In genomic region chr2:229245013-229245412, GRCh38 we compare ENCODE assay signal across 11 cellular contexts. TPM values are rescaled to one million over a fixed set of nuclear protein-coding genes. Genes with fewer than 3 reads are reported as not detected.
"Had no signal": no experiment of that assay in that cellular context is flagged by ENCODE, and none has a peak within 500 bp of the region (broad histone marks: within the 10 kb centered on the region; RNA-seq: fewer than 3 reads in every experiment).

No MANE protein-coding gene starts in this region.

- H3K9me3 ChIP-seq: thyroid gland had no signal

- H3K27ac ChIP-seq: cardiac muscle cell, parathyroid adenoma, thyroid gland had no signal

- DNase-seq: activated CD4-positive, alpha-beta memory T cell treated with anti-CD3 and anti-CD28 coated beads for 36 hours; activated CD4-positive, alpha-beta T cell treated with anti-CD3 and anti-CD28 coated beads for 36 hours; foreskin melanocyte; glutamatergic neuron; hippocampal formation; stimulated activated CD8-positive, alpha-beta memory T cell treated with anti-CD3 and anti-CD28 coated beads, Interleukin-4, amount 100 ng/mL, for 48 hours; stimulated activated naive CD4-positive, alpha-beta T cell; thyroid gland had no signal

- H3K4me1 ChIP-seq: parathyroid adenoma, thyroid gland had no signal

- H3K27me3 ChIP-seq: cardiac muscle cell, thyroid gland had no signal

- ATAC-seq: activated CD4-positive, alpha-beta T cell treated with anti-CD3 and anti-CD28 coated beads for 36 hours; natural killer cell treated with Interleukin-12 subunit alpha and Interleukin-12 subunit beta and Interleukin-15 and Interleukin-18, amount 100 ng/mL, for 72 hours had no signal

- H3K4me3 ChIP-seq: cardiac muscle cell, thyroid gland had no signal

- H3K36me3 ChIP-seq: cardiac muscle cell, thyroid gland had no signal

RNA-seq across cellular contexts. Expression of gene PID1, which starts 26.1 kb away (rescaled TPM):
- total RNA-seq: activated CD4-positive, alpha-beta memory T cell treated with anti-CD3 and anti-CD28 coated beads for 36 hours; activated CD4-positive, alpha-beta T cell treated with anti-CD3 and anti-CD28 coated beads for 36 hours; natural killer cell treated with Interleukin-12 subunit alpha and Interleukin-12 subunit beta and Interleukin-15 and Interleukin-18, amount 100 ng/mL, for 72 hours had no signal
